23 cellular contexts compared by ENCODE assay signal in genomic region chr16:49477250-49477895, GRCh38.
"Had no signal": no experiment of that assay in that cellular context is flagged by ENCODE, and none has a peak within 500 bp of the region (broad histone marks: within the 10 kb centered on the region; RNA-seq: fewer than 3 reads in every experiment).

No MANE protein-coding gene starts in this region.

- DNase-seq: colonic mucosa; cortex of kidney; effector CD8-positive, alpha-beta T cell; effector memory CD8-positive, alpha-beta T cell; endodermal cell; erythroblast; esophagus squamous epithelium; foreskin fibroblast; foreskin melanocyte; gastrocnemius medialis; heart right ventricle; hippocampal formation; left ventricle myocardium superior; lower lobe of right lung; mesenchymal stem cell; mucosa of descending colon had no signal

- H3K36me3 ChIP-seq: colonic mucosa, esophagus squamous epithelium, gastrocnemius medialis, heart right ventricle, left lung, lower lobe of right lung had no signal

- H3K9me3 ChIP-seq: colonic mucosa, esophagus squamous epithelium, gastrocnemius medialis, heart right ventricle, left lung, lower lobe of right lung, mucosa of descending colon had no signal

- FAIRE-seq: endometrium, islet of Langerhans, keratinocyte had no signal

- H3K27ac ChIP-seq: colonic mucosa, epithelial cell of prostate, esophagus squamous epithelium, gastrocnemius medialis, heart right ventricle, left lung, lower lobe of right lung had no signal

- H3K27me3 ChIP-seq: colonic mucosa, esophagus squamous epithelium, gastrocnemius medialis, left lung had no signal

- H3K4me3 ChIP-seq: colonic mucosa, esophagus squamous epithelium, gastrocnemius medialis, heart right ventricle, left lung, lower lobe of right lung, mucosa of descending colon had no signal

- ATAC-seq: effector memory CD8-positive, alpha-beta T cell; esophagus mucosa; gastrocnemius medialis; heart right ventricle; left cardiac atrium; left lung; left ventricle myocardium superior; lower lobe of right lung; mucosa of descending colon had no signal

- H3K4me1 ChIP-seq: colonic mucosa, esophagus squamous epithelium, gastrocnemius medialis, heart right ventricle, left lung, lower lobe of right lung had no signal
